Comparison of ENCODE assay signal across 16 cellular contexts in the genomic region with DNA sequence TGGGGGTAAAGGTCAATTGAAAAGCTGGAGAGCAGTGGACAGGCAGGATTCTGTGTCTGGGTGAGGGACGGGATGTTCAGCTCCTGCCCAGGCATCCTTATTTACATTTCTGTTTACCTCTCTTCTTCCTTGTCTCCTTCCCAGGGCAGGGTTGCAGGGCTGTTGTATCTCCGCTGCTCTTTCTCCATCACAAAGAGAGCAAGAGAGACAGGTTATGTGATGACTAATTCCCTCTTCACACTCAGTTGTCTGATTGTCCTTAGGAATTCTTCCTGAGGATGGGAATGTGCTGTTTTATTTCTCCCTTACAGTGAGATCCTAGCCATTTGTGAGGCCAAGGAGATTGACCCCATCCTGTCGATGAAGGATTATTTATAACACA.
DNase-seq lines count a peak whose midpoint lies in the region; ATAC-seq and TF ChIP-seq lines count a peak whose summit lies in the region.
"Had no signal": no experiment of that assay in that cellular context is flagged by ENCODE, and none has a peak within 500 bp of the region (broad histone marks: within the 10 kb centered on the region; RNA-seq: fewer than 3 reads in every experiment).

No MANE protein-coding gene starts in this region.

- TF ChIP-seq EP300 in esophagus muscularis mucosa (IDR thresholded peaks at IDR 0.05), result no peak

- H3K23ac ChIP-seq in mesendoderm (ENCODE audit: low read length), result no peak overlapping the region

- ATAC-seq in WTC11 (peak; percentile 46; the same call in 1 of the 2 replicates), GM19328 (IDR thresholded peaks at IDR 0.05; ENCODE audit: unreplicated experiment) (no peak)
- ATAC-seq in activated CD8-positive, alpha-beta T cell treated with anti-CD3 and anti-CD28 coated beads, Interleukin-2, amount 10 ng/mL, durations not matched to agents 7 days and 5 days, result no peak
- ATAC-seq: HCT116, HepG2 had no signal

- H3K4me1 ChIP-seq in HUES6 (ENCODE audit: control insufficient read depth, insufficient read depth, low read length) (peaks cover 16% of the 10 kb centered on the region), esophagus muscularis mucosa (no peaks in the 10 kb centered on the region), mesendoderm (ENCODE audit: control insufficient read depth, low read depth, low read length) (no peaks in the 10 kb centered on the region)

- DNase-seq in WTC11 (ENCODE audit: low spot score) (no peak), esophagus muscularis mucosa (ENCODE audit: extremely low spot score) (peak; percentile 53), mesendoderm (peak; percentile 27), NCI-H187 treated with DMSO at 0.1 percent for 48 hours (lab: John Stamatoyannopoulos, UW) (no peak), CD1c-positive myeloid dendritic cell (ENCODE audit: extremely low spot score) (no peak)
- no peak for DNase-seq in activated CD8-positive, alpha-beta T cell treated with anti-CD3 and anti-CD28 coated beads, Interleukin-2, amount 10 ng/mL, durations not matched to agents 7 days and 5 days
- DNase-seq: Caco-2; CD8-positive, alpha-beta memory T cell; DMS79; GDM1; Karpas-422 had no signal

- H4K5ac ChIP-seq in mesendoderm (ENCODE audit: low read length), result no peak overlapping the region

- H3K4me3 ChIP-seq in HUES6 (ENCODE audit: low read depth, low read length) (peak overlapping the region; percentile 18; the same call in 1 of the 2 replicates), esophagus muscularis mucosa (no peak overlapping the region), mesendoderm (ENCODE audit: low read length) (no peak overlapping the region)

- peaks cover 16% of the 10 kb centered on the region for H3K4me1 Mint-ChIP-seq in WTC11
- H3K4me1 Mint-ChIP-seq in activated CD8-positive, alpha-beta T cell treated with anti-CD3 and anti-CD28 coated beads, Interleukin-2, amount 10 ng/mL, durations not matched to agents 7 days and 5 days (ENCODE audit: low read depth), result peaks cover 12% of the 10 kb centered on the region
- H3K4me1 Mint-ChIP-seq: CD8-positive, alpha-beta memory T cell had no signal

- H2BK5ac ChIP-seq in mesendoderm (ENCODE audit: low read length), result no peak overlapping the region

- CTCF ChIA-PET in WTC11 (lab: Charles Lee), result interaction anchor here (0.9 to 1.4 kb wide), 5 partner anchors 32 to 115 kb away, joined by 3 to 8 read pairs (median 5); no protein-coding TSS in a partner anchor
- CTCF ChIA-PET in activated CD8-positive, alpha-beta T cell treated with anti-CD3 and anti-CD28 coated beads, Interleukin-2, amount 10 ng/mL, durations not matched to agents 7 days and 5 days (lab: Charles Lee), result interaction anchor here (1.1 kb wide), 1 partner anchor 114 kb away, joined by 3 read pairs; no protein-coding TSS in a partner anchor

- intact Hi-C loops in esophagus muscularis mucosa (cut with DNase I), result no loop called here

- H3K36me3 ChIP-seq in HUES6 (ENCODE audit: control insufficient read depth, insufficient read depth, low read length) (no peaks in the 10 kb centered on the region), esophagus muscularis mucosa (no peaks in the 10 kb centered on the region), mesendoderm (ENCODE audit: control insufficient read depth, insufficient read depth, low read length) (no peaks in the 10 kb centered on the region)

- H3K27ac Mint-ChIP-seq in WTC11, result no peak overlapping the region
- H3K27ac Mint-ChIP-seq in activated CD8-positive, alpha-beta T cell treated with anti-CD3 and anti-CD28 coated beads, Interleukin-2, amount 10 ng/mL, durations not matched to agents 7 days and 5 days, result no peak overlapping the region
- H3K27ac Mint-ChIP-seq: CD14-positive monocyte; CD8-positive, alpha-beta memory T cell had no signal

- H3K9me3 Mint-ChIP-seq in WTC11, result no peaks in the 10 kb centered on the region
- no peaks in the 10 kb centered on the region for H3K9me3 Mint-ChIP-seq in activated CD8-positive, alpha-beta T cell treated with anti-CD3 and anti-CD28 coated beads, Interleukin-2, amount 10 ng/mL, durations not matched to agents 7 days and 5 days (ENCODE audit: insufficient read depth)
- H3K9me3 Mint-ChIP-seq: CD14-positive monocyte; CD8-positive, alpha-beta memory T cell had no signal

- no peak overlapping the region for H3K4me2 ChIP-seq in mesendoderm (ENCODE audit: low read length)

- H3K27me3 ChIP-seq in HUES6 (ENCODE audit: control insufficient read depth, insufficient read depth, low read length) (peaks cover 100% of the 10 kb centered on the region), esophagus muscularis mucosa (peaks cover 0 to 46% (median 4%) of the 10 kb centered on the region in 4 donors), mesendoderm (ENCODE audit: insufficient read depth, low read length, poor library complexity) (peaks cover 7% of the 10 kb centered on the region)

- no peak overlapping the region for H2BK15ac ChIP-seq in mesendoderm (replicated peaks; ENCODE audit: low read depth)

- peaks cover 100% of the 10 kb centered on the region for H3K27me3 Mint-ChIP-seq in WTC11 (ENCODE audit: low read depth)
- peaks cover 49% of the 10 kb centered on the region for H3K27me3 Mint-ChIP-seq in activated CD8-positive, alpha-beta T cell treated with anti-CD3 and anti-CD28 coated beads, Interleukin-2, amount 10 ng/mL, durations not matched to agents 7 days and 5 days (ENCODE audit: low read depth)

- no peak overlapping the region for H3K4me3 Mint-ChIP-seq in WTC11
- H3K4me3 Mint-ChIP-seq in activated CD8-positive, alpha-beta T cell treated with anti-CD3 and anti-CD28 coated beads, Interleukin-2, amount 10 ng/mL, durations not matched to agents 7 days and 5 days, result no peak overlapping the region
- H3K4me3 Mint-ChIP-seq: CD14-positive monocyte; CD8-positive, alpha-beta memory T cell had no signal

- H3K9me3 ChIP-seq in HUES6 (ENCODE audit: control insufficient read depth, insufficient read depth, low read depth, low read length) (no peaks in the 10 kb centered on the region), esophagus muscularis mucosa (no peaks in the 10 kb centered on the region)
- H3K9me3 ChIP-seq: Caco-2 had no signal

- H3K36me3 Mint-ChIP-seq in WTC11, result no peaks in the 10 kb centered on the region
- H3K36me3 Mint-ChIP-seq in activated CD8-positive, alpha-beta T cell treated with anti-CD3 and anti-CD28 coated beads, Interleukin-2, amount 10 ng/mL, durations not matched to agents 7 days and 5 days (ENCODE audit: low read depth), result no peaks in the 10 kb centered on the region
- H3K36me3 Mint-ChIP-seq: CD14-positive monocyte; CD8-positive, alpha-beta memory T cell had no signal

- TF ChIP-seq CTCF in WTC11 (IDR thresholded peaks at IDR 0.05), result no peak
- no peak for TF ChIP-seq CTCF in esophagus muscularis mucosa (IDR thresholded peaks at IDR 0.05)

- POLR2A ChIA-PET in WTC11 (lab: Charles Lee), result no interaction called here
- POLR2A ChIA-PET in activated CD8-positive, alpha-beta T cell treated with anti-CD3 and anti-CD28 coated beads, Interleukin-2, amount 10 ng/mL, durations not matched to agents 7 days and 5 days (lab: Charles Lee), result no interaction called here

- TF ChIP-seq POLR2A in esophagus muscularis mucosa (IDR thresholded peaks at IDR 0.05; ENCODE audit: low read depth), result no peak

- H3K79me1 ChIP-seq in mesendoderm (ENCODE audit: low read length), result no peaks in the 10 kb centered on the region

- no peak overlapping the region for H4K8ac ChIP-seq in mesendoderm (ENCODE audit: low read depth, low read length)

- WGBS in esophagus muscularis mucosa, result 30% methylated on average over 3 of the region's 3 CpGs
- no CpG with 5 or more reads among the region's 3 CpGs for whole genome bisulfite sequencing in mesendoderm (ENCODE audit: extremely low coverage, insufficient coverage, low lambda C conversion rate)

- no peak overlapping the region for H3K4ac ChIP-seq in mesendoderm (ENCODE audit: low read depth, low read length)

- peak overlapping the region; percentile 15 for H3K9ac ChIP-seq in HUES6 (ENCODE audit: low read length)
- H3K9ac ChIP-seq in mesendoderm (ENCODE audit: low read length), result no peak overlapping the region

- H3K27ac ChIP-seq in HUES6 (ENCODE audit: low read depth, low read length) (no peak overlapping the region), esophagus muscularis mucosa (replicated peaks in 1 of 4) (no peak overlapping the region), mesendoderm (ENCODE audit: low read depth, low read length) (no peak overlapping the region)

- no peak overlapping the region for H2AK5ac ChIP-seq in mesendoderm (ENCODE audit: low read length)

- H3K79me2 ChIP-seq in mesendoderm (ENCODE audit: control insufficient read depth, insufficient read depth, low read length), result no peaks in the 10 kb centered on the region

- H2BK120ac ChIP-seq in mesendoderm (ENCODE audit: low read depth, low read length), result no peak overlapping the region

- H3K18ac ChIP-seq in mesendoderm (ENCODE audit: low read length), result no peak overlapping the region

- no peak overlapping the region for H3K56ac ChIP-seq in mesendoderm (ENCODE audit: low read length)

TF ChIP-seq in WTC11, 78 proteins besides CTCF, POLR2A, EP300 and RAD21 (continues in another document):
- no peak for TF ChIP-seq NR1H2 (CRISPR knock-in tag; IDR thresholded peaks at IDR 0.05)
- TF ChIP-seq NFATC4 (CRISPR knock-in tag; IDR thresholded peaks at IDR 0.05), result no peak
- no peak for TF ChIP-seq GTF2I (CRISPR knock-in tag; conservative IDR thresholded peaks at IDR 0.05)
- TF ChIP-seq, protein P1, sequence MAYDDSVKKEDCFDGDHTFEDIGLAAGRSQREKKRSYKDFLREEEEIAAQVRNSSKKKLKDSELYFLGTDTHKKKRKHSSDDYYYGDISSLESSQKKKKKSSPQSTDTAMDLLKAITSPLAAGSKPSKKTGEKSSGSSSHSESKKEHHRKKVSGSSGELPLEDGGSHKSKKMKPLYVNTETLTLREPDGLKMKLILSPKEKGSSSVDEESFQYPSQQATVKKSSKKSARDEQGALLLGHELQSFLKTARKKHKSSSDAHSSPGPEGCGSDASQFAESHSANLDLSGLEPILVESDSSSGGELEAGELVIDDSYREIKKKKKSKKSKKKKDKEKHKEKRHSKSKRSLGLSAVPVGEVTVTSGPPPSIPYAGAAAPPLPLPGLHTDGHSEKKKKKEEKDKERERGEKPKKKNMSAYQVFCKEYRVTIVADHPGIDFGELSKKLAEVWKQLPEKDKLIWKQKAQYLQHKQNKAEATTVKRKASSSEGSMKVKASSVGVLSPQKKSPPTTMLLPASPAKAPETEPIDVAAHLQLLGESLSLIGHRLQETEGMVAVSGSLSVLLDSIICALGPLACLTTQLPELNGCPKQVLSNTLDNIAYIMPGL (CRISPR knock-in tag; IDR thresholded peaks at IDR 0.05), result no peak
- TF ChIP-seq, protein P2, sequence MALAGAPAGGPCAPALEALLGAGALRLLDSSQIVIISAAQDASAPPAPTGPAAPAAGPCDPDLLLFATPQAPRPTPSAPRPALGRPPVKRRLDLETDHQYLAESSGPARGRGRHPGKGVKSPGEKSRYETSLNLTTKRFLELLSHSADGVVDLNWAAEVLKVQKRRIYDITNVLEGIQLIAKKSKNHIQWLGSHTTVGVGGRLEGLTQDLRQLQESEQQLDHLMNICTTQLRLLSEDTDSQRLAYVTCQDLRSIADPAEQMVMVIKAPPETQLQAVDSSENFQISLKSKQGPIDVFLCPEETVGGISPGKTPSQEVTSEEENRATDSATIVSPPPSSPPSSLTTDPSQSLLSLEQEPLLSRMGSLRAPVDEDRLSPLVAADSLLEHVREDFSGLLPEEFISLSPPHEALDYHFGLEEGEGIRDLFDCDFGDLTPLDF (CRISPR knock-in tag; IDR thresholded peaks at IDR 0.05), result no peak
- no peak for TF ChIP-seq NFE2L1 (CRISPR knock-in tag; IDR thresholded peaks at IDR 0.05)

Comparison
In these comparisons a context has a peak if more than half of its experiments do, and no peak if none do; other contexts are left out.
1. DNase-seq: peak in esophagus muscularis mucosa (single experiment) and mesendoderm (single experiment); none in WTC11 (single experiment), activated CD8-positive, alpha-beta T cell treated with anti-CD3 and anti-CD28 coated beads, Interleukin-2, amount 10 ng/mL, durations not matched to agents 7 days and 5 days (single experiment), NCI-H187 treated with DMSO at 0.1 percent for 48 hours (single experiment) and CD1c-positive myeloid dendritic cell (single experiment).